In genomic region chr18:51647346-51647745, GRCh38 we compare ENCODE assay signal across 11 cellular contexts.
"Had no signal": no experiment of that assay in that cellular context is flagged by ENCODE, and none has a peak within 500 bp of the region (broad histone marks: within the 10 kb centered on the region; RNA-seq: fewer than 3 reads in every experiment).

No MANE protein-coding gene starts in this region.

- DNase-seq: GM23248, GOT3, H7, H9, HCEC 1CT, HFFc6 had no signal

- H3K4me1 ChIP-seq: HAP-1 had no signal

- ATAC-seq: GM23338, HCT116 had no signal

- H3K4me3 ChIP-seq: GM23248, GM23338, HAP-1 had no signal

- H3K27ac ChIP-seq: GM23248 had no signal

- FAIRE-seq: H1, H54 had no signal

- H3K36me3 ChIP-seq: HAP-1 had no signal
